Comparison of ENCODE assay signal across 8 cellular contexts in genomic region chrX:96684339-96685204, GRCh38. TPM values are rescaled to one million over a fixed set of nuclear protein-coding genes. Genes with fewer than 3 reads are reported as not detected.
DNase-seq lines count a peak whose midpoint lies in the region; TF ChIP-seq lines count a peak whose summit lies in the region.

TSS of gene DIAPH2 (plus strand) at chrX:96684842.

- DNase-seq in GM04503 (ENCODE audit: low read depth) (peak; percentile 22), GOT3 (lab: John Stamatoyannopoulos, UW) (peak; percentile 40), LHCN-M2 (ENCODE audit: low read depth) (peak; percentile 77), T1000 (lab: John Stamatoyannopoulos, UW) (peak; percentile 28), MCF 10A (ENCODE audit: unreplicated experiment) (peak; percentile 83), inferior parietal cortex (ENCODE audit: extremely low spot score) (no peak)

- H3K4me1 ChIP-seq in iPS-18a (ENCODE audit: control insufficient read depth, low read depth, low read length) (peaks cover 34% of the 10 kb centered on the region), skeletal muscle tissue (ENCODE audit: control insufficient read depth in 3 of 3, insufficient read depth in 3 of 3, low read length in 3 of 3) (peaks cover 4 to 15% (median 7%) of the 10 kb centered on the region in 3 donors)

- POLR2A ChIA-PET in MCF 10A (lab: Yijun Ruan, JAX): interaction anchor here (1.1 to 1.3 kb wide), 3 partner anchors 11 to 121 kb away, joined by 3 to 5 read pairs (median 3); no protein-coding TSS in a partner anchor

- CTCF ChIA-PET in MCF 10A (lab: Yijun Ruan, JAX): interaction anchor here (0.7 to 1.2 kb wide), 3 partner anchors 12 to 1363 kb away, joined by 3 to 5 read pairs (median 4); no protein-coding TSS in a partner anchor

- H3K9me3 Mint-ChIP-seq in MCF 10A (ENCODE audit: unreplicated experiment): no peaks in the 10 kb centered on the region

- H3K27me3 Mint-ChIP-seq in MCF 10A (ENCODE audit: insufficient read depth, unreplicated experiment): peaks cover 15% of the 10 kb centered on the region

- H3K4me1 Mint-ChIP-seq in MCF 10A (ENCODE audit: insufficient read depth, unreplicated experiment): peaks cover 9% of the 10 kb centered on the region

- intact Hi-C loops in MCF 10A (cut with micrococcal nuclease): loop anchor here (1.0 kb wide), 1 partner anchor 312 kb away; no protein-coding TSS in a partner anchor

- H3K27me3 ChIP-seq in iPS-18a (ENCODE audit: control insufficient read depth, insufficient read depth, low read length) (peaks cover 12% of the 10 kb centered on the region), skeletal muscle tissue (ENCODE audit: control insufficient read depth in 3 of 3, insufficient read depth in 3 of 3, low read length in 3 of 3) (no peaks in the 10 kb centered on the region)

- peak within 1 kb of the TSS; percentile 97 for H3K4me3 Mint-ChIP-seq in MCF 10A (ENCODE audit: unreplicated experiment)

- H3K36me3 ChIP-seq in iPS-18a (ENCODE audit: control insufficient read depth, low read depth, low read length): no peaks in the 10 kb centered on the region
- H3K36me3 ChIP-seq in skeletal muscle tissue (ENCODE audit: control insufficient read depth in 3 of 3, insufficient read depth in 3 of 3, low read length in 3 of 3): no peaks in the 10 kb centered on the region

- no peaks in the 10 kb centered on the region for H3K36me3 Mint-ChIP-seq in MCF 10A (ENCODE audit: insufficient read depth, unreplicated experiment)

- peak within 1 kb of the TSS; percentile 89 for H3K4me3 ChIP-seq in iPS-18a (ENCODE audit: low read length)
- peak within 1 kb of the TSS; percentile 79 to 82 (median 82) for H3K4me3 ChIP-seq in skeletal muscle tissue (ENCODE audit: low read length in 3 of 3)

- TF ChIP-seq CTCF in MCF 10A (IDR thresholded peaks at IDR 0.05; ENCODE audit: unreplicated experiment): no peak

- BruUV-seq in MCF 10A (replicated peaks; lab: Mats Ljungman, UMichigan): no TSS peak

- peak within 1 kb of the TSS; percentile 95 for H3K27ac Mint-ChIP-seq in MCF 10A (ENCODE audit: low read depth, unreplicated experiment)

- H3K9me3 ChIP-seq in iPS-18a (ENCODE audit: control insufficient read depth, low read depth, low read length) (no peaks in the 10 kb centered on the region), skeletal muscle tissue (ENCODE audit: control insufficient read depth in 3 of 3, low read length in 3 of 3) (no peaks in the 10 kb centered on the region)

- H3K9ac ChIP-seq in iPS-18a (ENCODE audit: low read length) (peak within 1 kb of the TSS; percentile 70), skeletal muscle tissue (ENCODE audit: low read depth in 1 of 3, low read length in 3 of 3) (peak within 1 kb of the TSS; percentile 73 to 85 (median 85))

- H3K27ac ChIP-seq in iPS-18a (ENCODE audit: low read length) (no peak within 1 kb of the TSS), skeletal muscle tissue (ENCODE audit: low read depth, low read length) (peak within 1 kb of the TSS; percentile 81)

RNA-seq across cellular contexts. Expression of gene DIAPH2, which starts in this region (rescaled TPM):
- total RNA-seq in LHCN-M2 (2014; rRNA removed) (12.1 and 15.1 TPM in 2 replicates), MCF 10A (2022) (15.0 and 17.6 TPM in 2 replicates), skeletal muscle tissue (12.0 TPM)
- 4.1 TPM for polyA plus RNA-seq in LHCN-M2 (2012)
